ENCODE assay signal across 8 cellular contexts in the genomic region with DNA sequence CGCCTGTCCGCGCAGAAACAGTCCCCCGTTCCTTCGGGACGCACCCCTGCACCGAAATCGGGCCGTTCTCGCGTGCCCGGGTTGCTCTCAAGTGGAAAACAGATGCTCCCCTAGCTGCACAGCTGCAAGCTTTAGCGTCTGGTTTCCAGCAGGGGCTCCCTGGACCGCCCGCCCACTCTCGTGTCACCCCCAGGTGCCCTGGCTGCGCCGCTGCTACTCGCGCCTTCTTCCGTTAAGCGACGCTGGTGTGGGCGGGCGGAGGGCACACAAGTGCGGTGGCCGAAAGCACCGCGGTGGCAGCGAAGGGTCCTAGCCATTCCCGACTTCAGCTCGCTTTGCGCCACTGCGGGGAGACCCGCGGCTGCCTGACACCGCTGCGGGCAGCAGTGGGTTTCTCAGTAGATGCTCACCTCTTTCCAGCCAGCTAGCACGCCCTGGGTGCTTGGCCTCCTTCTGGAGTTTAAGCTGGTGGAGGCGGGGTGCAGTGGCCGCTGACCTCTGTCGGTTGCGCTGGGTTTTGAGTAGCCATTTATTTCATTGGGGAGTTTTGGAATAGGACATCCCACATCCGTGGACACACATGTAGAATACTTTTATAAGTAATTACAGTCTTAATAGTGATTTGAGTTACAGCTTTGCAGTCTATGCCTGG. TPM values are rescaled to one million over a fixed set of nuclear protein-coding genes. Genes with fewer than 3 reads are reported as not detected.
DNase-seq lines count a peak whose midpoint lies in the region; ATAC-seq and TF ChIP-seq lines count a peak whose summit lies in the region.

No MANE protein-coding gene starts in this region.

- H3K27ac ChIP-seq in parathyroid adenoma: peak overlapping the region; percentile 98
- peak overlapping the region; percentile 90 to 99 (median 98) for H3K27ac ChIP-seq in tibial nerve

- ATAC-seq in GM19455 (IDR thresholded peaks at IDR 0.05; ENCODE audit: unreplicated experiment): peak; percentile 63
- ATAC-seq in HG03575 (IDR thresholded peaks at IDR 0.05; ENCODE audit: extremely low read depth, insufficient number of reproducible peaks, low FRiP score, unreplicated experiment): peak; percentile 23

- H2AFZ ChIP-seq in parathyroid adenoma: peak overlapping the region; percentile 97

- no peak for TF ChIP-seq POLR2A in tibial nerve (IDR thresholded peaks at IDR 0.05)

- H3K9ac ChIP-seq in parathyroid adenoma: peak overlapping the region; percentile 91

- TF ChIP-seq EP300 in tibial nerve (IDR thresholded peaks at IDR 0.05): no peak

- no peaks in the 10 kb centered on the region for H3K27me3 ChIP-seq in parathyroid adenoma (ENCODE audit: control insufficient read depth, insufficient read depth, low read length)
- no peaks in the 10 kb centered on the region for H3K27me3 ChIP-seq in tibial nerve

- H3K36me3 ChIP-seq in parathyroid adenoma (ENCODE audit: control insufficient read depth, insufficient read depth, low read length) (no peaks in the 10 kb centered on the region), tibial nerve (peaks cover 0 to 18% (median 0%) of the 10 kb centered on the region in 3 donors)

- H3K4me2 ChIP-seq in parathyroid adenoma (ENCODE audit: low read length): peak overlapping the region; percentile 93

- DNase-seq in D341Med (ENCODE audit: low spot score) (peak; percentile 86), RPMI7951 (ENCODE audit: low read depth) (peak; percentile 50), activated gamma-delta T cell (lab: John Stamatoyannopoulos, UW) (peak; percentile 58), glomerular visceral epithelial cell (ENCODE audit: extremely low spot score) (peak; percentile 57), tibial nerve (ENCODE audit: low spot score in 2 of 2) (peak in 1 of 2 donors; percentile 10)

- TF ChIP-seq CTCF in parathyroid adenoma (IDR thresholded peaks at IDR 0.05) (peak; percentile 9), tibial nerve (IDR thresholded peaks at IDR 0.05) (peak in 1 of 5 experiments; percentile 9)

- H3K4me3 ChIP-seq in parathyroid adenoma (ENCODE audit: low read depth, low read length): peak overlapping the region; percentile 96
- peak overlapping the region; percentile 63 to 93 (median 83) for H3K4me3 ChIP-seq in tibial nerve

- 1 to 2% methylated on average over 12 to 20 of the region's 44 CpGs for WGBS in tibial nerve, 2 donors

- peaks cover 26% of the 10 kb centered on the region for H3K79me2 ChIP-seq in parathyroid adenoma

- H3K9me3 ChIP-seq in parathyroid adenoma (ENCODE audit: control insufficient read depth, low read length): peaks cover 2% of the 10 kb centered on the region
- H3K9me3 ChIP-seq in tibial nerve: no peaks in the 10 kb centered on the region

- H3K4me1 ChIP-seq in parathyroid adenoma: peaks cover 9% of the 10 kb centered on the region
- H3K4me1 ChIP-seq in tibial nerve: peaks cover 5 to 41% (median 23%) of the 10 kb centered on the region in 4 donors

RNA-seq across cellular contexts. Expression of gene ZNF407, which starts 0.8 kb away (rescaled TPM):
- total RNA-seq in RPMI7951 (2014; rRNA removed; shearing (Covaris generic)): 4.8 and 5.3 TPM in 2 replicates
- total RNA-seq in tibial nerve: 10 to 100 TPM; 18.6 to 22.8 (median 19.6) TPM
